In the genomic region with DNA sequence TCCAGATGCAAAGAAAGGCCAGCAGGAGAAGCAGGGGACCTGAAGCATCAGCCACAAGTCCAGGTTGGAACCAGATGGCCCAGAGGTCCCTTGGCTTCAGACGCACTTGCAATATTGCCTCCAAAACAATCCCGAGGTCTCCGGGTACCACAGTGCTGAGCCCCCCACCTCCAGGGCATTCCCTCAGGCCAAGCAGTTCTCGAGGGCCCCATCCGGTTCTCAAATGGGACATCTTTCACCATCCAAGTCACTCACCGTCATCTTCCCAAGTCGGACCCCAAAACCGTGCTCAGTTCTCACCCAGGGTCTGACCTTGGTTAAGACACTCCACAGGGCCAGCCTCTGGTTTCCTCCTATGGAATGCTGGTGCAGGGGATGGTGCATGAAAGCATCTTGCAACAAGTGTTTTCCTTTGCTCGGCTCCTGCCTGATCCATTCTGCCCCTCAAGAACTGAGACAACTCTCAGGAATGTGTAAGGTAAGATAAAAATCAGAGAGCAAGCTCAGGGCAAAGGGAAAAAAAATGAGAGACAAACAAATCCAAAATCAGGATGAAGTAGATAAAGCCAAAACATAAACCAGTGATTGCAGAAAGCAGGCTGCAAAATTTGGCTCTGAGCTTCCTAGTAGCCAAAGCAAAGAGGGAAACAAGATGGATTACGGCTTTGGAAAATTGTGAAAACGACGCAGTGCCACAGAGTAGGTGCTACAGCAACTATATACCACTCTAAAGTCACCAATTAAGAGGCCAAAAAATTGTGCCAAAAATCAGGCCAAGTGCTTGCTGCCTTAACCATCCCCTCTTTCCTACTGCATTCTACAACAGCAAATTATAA, we compare ENCODE assay signal across 18 cellular contexts.
"Had no signal": no experiment of that assay in that cellular context is flagged by ENCODE, and none has a peak within 500 bp of the region (broad histone marks: within the 10 kb centered on the region; RNA-seq: fewer than 3 reads in every experiment).

No MANE protein-coding gene starts in this region.

- H3K4me3 ChIP-seq: left ventricle myocardium inferior, skin epidermis, transverse colon had no signal

- H3K27me3 Mint-ChIP-seq: activated B cell treated with CpG ODN at 0.5 μM for 24 hours; activated CD8-positive, alpha-beta T cell treated with anti-CD3 and anti-CD28 coated beads for 36 hours; activated naive CD8-positive, alpha-beta T cell had no signal

- H3K27me3 ChIP-seq: brain microvascular endothelial cell, transverse colon had no signal

- H3K36me3 ChIP-seq: brain microvascular endothelial cell, left ventricle myocardium inferior, transverse colon had no signal

- H3K9me3 ChIP-seq: transverse colon had no signal

- ATAC-seq: activated CD8-positive, alpha-beta T cell treated with anti-CD3 and anti-CD28 coated beads for 36 hours; activated T-cell treated with anti-CD3 and anti-CD28 coated beads, Interleukin-2, amount 50 U/mL, for 72 hours; natural killer cell; stimulated activated naive CD8-positive, alpha-beta T cell treated with anti-CD3 and anti-CD28 coated beads, Interleukin-15, Interleukin-2, amounts not matched to agents 100 U/mL and 50 U/mL, for 24 hours had no signal

- H3K36me3 Mint-ChIP-seq: activated naive CD8-positive, alpha-beta T cell; natural killer cell had no signal

- H3K4me3 Mint-ChIP-seq: activated B cell treated with CpG ODN at 0.5 μM for 24 hours; activated CD8-positive, alpha-beta T cell treated with anti-CD3 and anti-CD28 coated beads for 36 hours; activated naive CD8-positive, alpha-beta T cell; activated T-cell treated with anti-CD3 and anti-CD28 coated beads, Interleukin-2, amount 50 U/mL, for 72 hours; natural killer cell had no signal

- H3K27ac Mint-ChIP-seq: activated B cell treated with CpG ODN at 0.5 μM for 24 hours; activated CD8-positive, alpha-beta T cell treated with anti-CD3 and anti-CD28 coated beads for 36 hours; activated naive CD8-positive, alpha-beta T cell; activated T-cell treated with anti-CD3 and anti-CD28 coated beads, Interleukin-2, amount 50 U/mL, for 72 hours; natural killer cell had no signal

- H3K27ac ChIP-seq: brain microvascular endothelial cell, left ventricle myocardium inferior, skin epidermis had no signal

- DNase-seq: activated B cell treated with CpG ODN at 0.5 μM for 24 hours; activated CD4-positive, alpha-beta T cell treated with anti-CD3 and anti-CD28 coated beads for 48 hours; activated CD8-positive, alpha-beta T cell treated with anti-CD3 and anti-CD28 coated beads for 36 hours; activated gamma-delta T cell; activated T-cell treated with anti-CD3 and anti-CD28 coated beads, Interleukin-2, amount 50 U/mL, for 72 hours; amygdala; brain microvascular endothelial cell; cortex of kidney; effector CD8-positive, alpha-beta T cell; foreskin fibroblast; hypothalamus; left ventricle myocardium inferior; natural killer cell; stimulated activated naive CD8-positive, alpha-beta T cell treated with anti-CD3 and anti-CD28 coated beads, Interleukin-15, Interleukin-2, amounts not matched to agents 100 U/mL and 50 U/mL, for 24 hours; T-helper 1 cell; transverse colon had no signal

- H3K9me3 Mint-ChIP-seq: activated CD8-positive, alpha-beta T cell treated with anti-CD3 and anti-CD28 coated beads for 36 hours; activated T-cell treated with anti-CD3 and anti-CD28 coated beads, Interleukin-2, amount 50 U/mL, for 72 hours; natural killer cell had no signal
